ENCODE assay signal across 1 cellular context in the genomic region with DNA sequence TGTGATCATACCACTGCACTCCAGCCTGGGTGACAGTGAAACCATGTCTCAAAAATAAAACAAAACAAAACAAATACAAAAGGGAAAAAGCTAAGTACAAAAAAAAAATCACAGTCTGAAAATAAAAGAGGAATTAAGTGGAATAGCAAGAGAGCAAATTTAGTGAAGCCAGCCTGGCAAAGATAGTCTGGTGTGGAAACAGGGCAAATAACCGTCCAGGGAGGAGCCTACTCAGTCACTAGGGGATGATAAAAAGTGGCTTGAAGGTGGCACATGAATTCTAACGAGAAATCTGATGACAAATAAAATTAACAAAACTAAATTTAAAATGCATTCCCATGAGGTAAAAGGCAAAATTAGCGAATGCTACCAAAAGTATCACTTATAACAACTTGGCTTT.
TF ChIP-seq lines count a peak whose summit lies in the region.

No MANE protein-coding gene starts in this region.

TF ChIP-seq in SK-N-SH treated with all-trans-retinoic acid at 6 μM for 48 hours, 23 proteins besides CTCF, POLR2A, EP300 and RAD21 (continued from another document):
- TF ChIP-seq CSRNP3 (CRISPR knock-in tag; IDR thresholded peaks at IDR 0.05) (no peak), RARB (CRISPR knock-in tag; IDR thresholded peaks at IDR 0.05) (no peak), TCF4 (CRISPR knock-in tag; IDR thresholded peaks at IDR 0.05; ENCODE audit: borderline replicate concordance) (no peak), ZFP30 (CRISPR knock-in tag; IDR thresholded peaks at IDR 0.05) (no peak), ZNF565 (CRISPR knock-in tag; conservative IDR thresholded peaks at IDR 0.05; ENCODE audit: low read depth) (no peak), SNAI2 (CRISPR knock-in tag; IDR thresholded peaks at IDR 0.05) (no peak), ISL1 (CRISPR knock-in tag; IDR thresholded peaks at IDR 0.05) (no peak), CSDC2 (CRISPR knock-in tag; IDR thresholded peaks at IDR 0.05) (no peak), TSHZ2 (CRISPR knock-in tag; IDR thresholded peaks at IDR 0.05) (no peak), ESRRG (CRISPR knock-in tag; IDR thresholded peaks at IDR 0.05) (no peak), ZNF70 (CRISPR knock-in tag; IDR thresholded peaks at IDR 0.05) (no peak)
